ENCODE assay signal across 14 cellular contexts in the genomic region with DNA sequence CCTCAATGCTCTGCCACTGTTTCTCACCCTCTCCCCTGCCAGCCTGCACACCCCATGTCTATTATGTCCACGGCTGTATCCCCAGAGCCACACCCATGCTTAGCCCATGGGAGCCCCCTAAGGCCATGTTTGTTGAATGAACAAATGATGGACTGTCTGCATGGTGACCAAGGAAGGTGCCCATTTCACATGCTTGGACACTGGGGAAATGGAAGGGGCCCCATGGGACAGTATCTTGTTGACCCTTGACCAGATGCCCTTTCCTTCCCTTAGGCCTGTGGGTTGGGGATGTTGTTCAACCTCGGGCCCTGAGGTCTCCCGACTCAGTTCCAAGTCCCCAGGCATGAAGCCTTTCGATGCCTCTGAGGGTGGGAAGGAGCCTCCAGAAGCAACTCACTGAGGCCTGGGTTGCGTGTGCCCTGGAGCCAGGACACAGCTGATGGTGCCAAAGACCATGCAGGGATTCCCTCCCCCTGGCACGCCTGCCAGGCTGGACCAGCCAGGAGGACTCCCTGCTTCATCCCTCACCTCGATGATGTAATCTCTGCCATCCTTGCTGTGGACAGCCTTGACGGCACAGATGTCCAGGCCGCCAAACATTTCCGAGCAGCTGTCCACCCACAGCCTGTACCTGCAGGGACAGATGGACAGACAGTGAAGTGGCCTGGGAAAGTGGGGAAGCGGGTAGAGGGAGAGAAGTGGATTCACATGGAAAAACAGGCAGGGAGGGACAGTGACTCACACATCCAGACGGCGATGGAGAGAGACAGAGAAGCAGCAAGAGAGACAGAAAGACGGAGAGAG. TPM values are rescaled to one million over a fixed set of nuclear protein-coding genes. Genes with fewer than 3 reads are reported as not detected.
DNase-seq lines count a peak whose midpoint lies in the region; ATAC-seq and TF ChIP-seq lines count a peak whose summit lies in the region.
"Had no signal": no experiment of that assay in that cellular context is flagged by ENCODE, and none has a peak within 500 bp of the region (broad histone marks: within the 10 kb centered on the region; RNA-seq: fewer than 3 reads in every experiment).

No MANE protein-coding gene starts in this region.

- no peak for ATAC-seq in gastrocnemius medialis
- ATAC-seq in GM19324 (IDR thresholded peaks at IDR 0.05; ENCODE audit: low FRiP score, unreplicated experiment) = no peak
- ATAC-seq in GM19452 (IDR thresholded peaks at IDR 0.05; ENCODE audit: unreplicated experiment) = no peak
- ATAC-seq: GM12878; naive thymus-derived CD4-positive, alpha-beta T cell had no signal

- H4K20me1 ChIP-seq in hepatocyte (ENCODE audit: insufficient read depth, poor library complexity, severe bottlenecking) = no peaks in the 10 kb centered on the region

- in situ Hi-C loops in gastrocnemius medialis (cut with MboI; ENCODE audit: low sequenced_read_pairs in 4 of 4) = loop anchor here in 1 of 4 donors (25.0 kb wide), 1 partner anchor 254 kb away; no protein-coding TSS in a partner anchor

- TF ChIP-seq EP300 in ovary (IDR thresholded peaks at IDR 0.05) = no peak

- H3K9me3 ChIP-seq in adrenal gland (replicated peaks in 1 of 3) = no peaks in the 10 kb centered on the region
- H3K9me3 ChIP-seq in hepatocyte (ENCODE audit: low read depth) = no peaks in the 10 kb centered on the region
- no peaks in the 10 kb centered on the region for H3K9me3 ChIP-seq in gastrocnemius medialis
- no peaks in the 10 kb centered on the region for H3K9me3 ChIP-seq in ovary

- no peaks in the 10 kb centered on the region for H3K9me2 ChIP-seq in hepatocyte (replicated peaks; ENCODE audit: insufficient read depth)

- peak; percentile 81 for DNase-seq in EH (ENCODE audit: low read depth)
- no peak for DNase-seq in adrenal gland
- peak; percentile 30 for DNase-seq in hepatocyte (ENCODE audit: low spot score)
- no peak for DNase-seq in gastrocnemius medialis
- no peak for DNase-seq in ovary
- no peak for DNase-seq in NCI-H187 (lab: John Stamatoyannopoulos, UW)
- DNase-seq: activated CD8-positive, alpha-beta memory T cell treated with anti-CD3 and anti-CD28 coated beads, Interleukin-2, amount 50 U/mL, for 4 hours; naive thymus-derived CD4-positive, alpha-beta T cell; stimulated activated CD4-positive, alpha-beta T cell treated with anti-CD3 and anti-CD28 coated beads, Interleukin-4, amount 100 ng/mL, for 1 hour had no signal

- H3K27me3 ChIP-seq in adrenal gland (no peaks in the 10 kb centered on the region), hepatocyte (no peaks in the 10 kb centered on the region), gastrocnemius medialis (no peaks in the 10 kb centered on the region), ovary (no peaks in the 10 kb centered on the region)

- TF ChIP-seq POLR2A in adrenal gland (IDR thresholded peaks at IDR 0.05) = no peak
- TF ChIP-seq POLR2A in gastrocnemius medialis (IDR thresholded peaks at IDR 0.05) = no peak
- no peak for TF ChIP-seq POLR2A in ovary (IDR thresholded peaks at IDR 0.05)

- H3K36me3 ChIP-seq in adrenal gland (replicated peaks in 1 of 2) (no peaks in the 10 kb centered on the region), hepatocyte (replicated peaks; ENCODE audit: insufficient read depth, low read depth) (no peaks in the 10 kb centered on the region), gastrocnemius medialis (no peaks in the 10 kb centered on the region), ovary (no peaks in the 10 kb centered on the region)

- WGBS in adrenal gland, 4 donors = 68 to 83% (median 76%) methylated on average over 9 to 14 of the region's 14 CpGs
- WGBS in hepatocyte (ENCODE audit: low lambda C conversion rate, missing lambda C conversion rate) = 86% methylated on average over 14 of the region's 14 CpGs
- 88 to 93% (median 89%) methylated on average over 14 of the region's 14 CpGs for WGBS in ovary, 3 donors

- no peak for TF ChIP-seq CTCF in adrenal gland (IDR thresholded peaks at IDR 0.05)
- no peak for TF ChIP-seq CTCF in hepatocyte (IDR thresholded peaks at IDR 0.05; ENCODE audit: poor library complexity)
- TF ChIP-seq CTCF in gastrocnemius medialis (IDR thresholded peaks at IDR 0.05 in 4 of 5, conservative IDR thresholded peaks at IDR 0.05 in 1 of 5) = no peak
- TF ChIP-seq CTCF in ovary (IDR thresholded peaks at IDR 0.05) = no peak

- H3K4me2 ChIP-seq in hepatocyte = peak overlapping the region; percentile 34

- H3K27ac ChIP-seq in adrenal gland (peak overlapping the region in 4 of 5 donors; percentile 63 to 94 (median 74)), hepatocyte (peak overlapping the region; percentile 71), gastrocnemius medialis (peak overlapping the region; percentile 71 to 87 (median 78)), ovary (no peak overlapping the region)
- H3K27ac ChIP-seq: C4-2B, HL-60 had no signal

- H3K4me1 ChIP-seq in adrenal gland (replicated peaks in 1 of 2) (peaks cover 0 to 18% of the 10 kb centered on the region in 2 donors), hepatocyte (ENCODE audit: insufficient read depth) (peaks cover 44% of the 10 kb centered on the region), gastrocnemius medialis (peaks cover 17 to 33% of the 10 kb centered on the region in 2 donors), ovary (ENCODE audit: insufficient read depth) (peaks cover 22% of the 10 kb centered on the region)

- H3K4me3 ChIP-seq in adrenal gland (no peak overlapping the region), hepatocyte (no peak overlapping the region), gastrocnemius medialis (no peak overlapping the region), ovary (no peak overlapping the region)
- H3K4me3 ChIP-seq: GM12878 had no signal

- H3K79me2 ChIP-seq in hepatocyte = no peaks in the 10 kb centered on the region

- H2AFZ ChIP-seq in hepatocyte = no peak overlapping the region

- intact Hi-C loops in adrenal gland (cut with DNase I) = loop anchor here (5.0 to 10.0 kb wide), 2 partner anchors 264 to 461 kb away; no protein-coding TSS in a partner anchor
- intact Hi-C loops in gastrocnemius medialis (cut with DNase I; ENCODE audit: low total_unique reads) = loop anchor here (2.0 kb wide), 1 partner anchor 85 kb away; no protein-coding TSS in a partner anchor
- intact Hi-C loops in ovary (cut with DNase I) = loop anchor here (2.0 to 10.0 kb wide), 5 partner anchors 89 to 271 kb away; a partner anchor contains a TSS

RNA-seq across cellular contexts. Expression of a gene that starts 58.9 kb away (rescaled TPM):
- total RNA-seq in adrenal gland (100 to 1,000 TPM in 6 of 8 donors, 10 to 100 TPM in 2; 94.6 to 148 (median 112) TPM), hepatocyte (82.7 and 91.3 TPM in 2 replicates), gastrocnemius medialis (10 to 100 TPM; 30.6 to 40.7 (median 31.8) TPM), ovary (10 to 100 TPM; 70.7 to 94.1 (median 85.6) TPM)
- polyA plus RNA-seq in adrenal gland (100 to 1,000 TPM in 1 of 3 donors, 10 to 100 TPM in 2; 52.0 to 143 (median 53.4) TPM), hepatocyte (92.5 and 94.2 TPM in 2 replicates), ovary (100 to 1,000 TPM in 1 of 2 donors, 10 to 100 TPM in 1; 69.7 to 151 TPM)

Comparison
In these comparisons a context has a peak if more than half of its experiments do, and no peak if none do; other contexts are left out.
1. DNase-seq: peak in EH (single experiment) and hepatocyte (single experiment); none in adrenal gland (0 of 7), gastrocnemius medialis (0 of 2), ovary (0 of 5) and NCI-H187 (0 of 2).
2. H3K27ac ChIP-seq: peak in adrenal gland (4 of 5), hepatocyte (single experiment) and gastrocnemius medialis (4 of 4); none in ovary (0 of 2).